ENCODE assay signal across 23 cellular contexts in the genomic region with DNA sequence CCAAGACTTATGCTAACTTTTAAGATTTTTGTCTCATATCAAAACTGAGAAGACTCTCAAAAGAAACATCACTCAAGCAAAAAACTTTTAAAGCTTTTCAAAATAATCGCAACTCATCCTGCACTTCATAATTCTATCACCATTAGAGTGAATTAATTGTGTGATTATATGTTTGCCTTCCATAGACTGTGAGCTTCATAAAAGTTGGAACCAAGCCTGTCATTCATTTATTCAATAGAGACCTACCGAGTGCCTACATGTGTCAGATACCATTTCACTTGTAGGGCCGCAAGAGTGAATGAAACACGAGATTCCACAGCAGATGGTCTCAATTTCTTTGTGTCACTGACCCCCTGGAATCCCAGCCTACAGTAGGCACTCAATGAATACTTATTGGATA.
DNase-seq lines count a peak whose midpoint lies in the region; ATAC-seq and TF ChIP-seq lines count a peak whose summit lies in the region.
"Had no signal": no experiment of that assay in that cellular context is flagged by ENCODE, and none has a peak within 500 bp of the region (broad histone marks: within the 10 kb centered on the region; RNA-seq: fewer than 3 reads in every experiment).

No MANE protein-coding gene starts in this region.

- H3K4me1 ChIP-seq in ascending aorta (peaks cover 10 to 20% of the 10 kb centered on the region in 2 donors), mesodermal cell (ENCODE audit: control insufficient read depth, insufficient read depth, low read length, poor library complexity, severe bottlenecking) (peaks cover 31% of the 10 kb centered on the region), osteoblast (ENCODE audit: insufficient read depth, low read length) (no peaks in the 10 kb centered on the region)

- no peaks in the 10 kb centered on the region for H3K4me1 Mint-ChIP-seq in activated naive CD8-positive, alpha-beta T cell treated with anti-CD3 and anti-CD28 coated beads, Interleukin-2, amount 50 U/mL, for 24 hours
- H3K4me1 Mint-ChIP-seq in activated naive CD8-positive, alpha-beta T cell treated with anti-CD3 and anti-CD28 coated beads for 36 hours = no peaks in the 10 kb centered on the region
- no peaks in the 10 kb centered on the region for H3K4me1 Mint-ChIP-seq in CD4-positive, alpha-beta T cell (ENCODE audit: low read depth)
- H3K4me1 Mint-ChIP-seq: activated naive CD4-positive, alpha-beta T cell treated with anti-CD3 and anti-CD28 coated beads, Interleukin-2, amount 50 U/mL, for 24 hours; B cell; T-cell had no signal

- no peaks in the 10 kb centered on the region for H4K20me1 ChIP-seq in osteoblast (ENCODE audit: insufficient read depth, low read length)

- no peaks in the 10 kb centered on the region for H3K79me2 ChIP-seq in osteoblast (ENCODE audit: insufficient read depth, low read length)

- POLR2A ChIA-PET in CD4-positive, alpha-beta T cell (lab: Charles Lee) = no interaction called here

- H3K27me3 Mint-ChIP-seq in activated naive CD8-positive, alpha-beta T cell treated with anti-CD3 and anti-CD28 coated beads, Interleukin-2, amount 50 U/mL, for 24 hours = no peaks in the 10 kb centered on the region
- H3K27me3 Mint-ChIP-seq in activated naive CD8-positive, alpha-beta T cell treated with anti-CD3 and anti-CD28 coated beads for 36 hours = no peaks in the 10 kb centered on the region
- no peaks in the 10 kb centered on the region for H3K27me3 Mint-ChIP-seq in CD4-positive, alpha-beta T cell
- H3K27me3 Mint-ChIP-seq: activated naive CD4-positive, alpha-beta T cell treated with anti-CD3 and anti-CD28 coated beads, Interleukin-2, amount 50 U/mL, for 24 hours; natural killer cell treated with Interleukin-12 subunit alpha and Interleukin-12 subunit beta and Interleukin-15 and Interleukin-18, amount 100 ng/mL, for 72 hours; T-cell had no signal

- peak overlapping the region; percentile 18 for H3K27ac Mint-ChIP-seq in activated naive CD8-positive, alpha-beta T cell treated with anti-CD3 and anti-CD28 coated beads, Interleukin-2, amount 50 U/mL, for 24 hours
- H3K27ac Mint-ChIP-seq in activated naive CD8-positive, alpha-beta T cell treated with anti-CD3 and anti-CD28 coated beads for 36 hours = no peak overlapping the region
- H3K27ac Mint-ChIP-seq in CD4-positive, alpha-beta T cell = no peak overlapping the region
- H3K27ac Mint-ChIP-seq: activated naive CD4-positive, alpha-beta T cell treated with anti-CD3 and anti-CD28 coated beads, Interleukin-2, amount 50 U/mL, for 24 hours; B cell; mesothelial cell of epicardium; natural killer cell treated with Interleukin-12 subunit alpha and Interleukin-12 subunit beta and Interleukin-15 and Interleukin-18, amount 100 ng/mL, for 72 hours; T-cell had no signal

- peaks cover 2% of the 10 kb centered on the region for H3K36me3 Mint-ChIP-seq in activated naive CD8-positive, alpha-beta T cell treated with anti-CD3 and anti-CD28 coated beads, Interleukin-2, amount 50 U/mL, for 24 hours (ENCODE audit: low read depth)
- peaks cover 3% of the 10 kb centered on the region for H3K36me3 Mint-ChIP-seq in activated naive CD8-positive, alpha-beta T cell treated with anti-CD3 and anti-CD28 coated beads for 36 hours
- H3K36me3 Mint-ChIP-seq in CD4-positive, alpha-beta T cell (ENCODE audit: low read depth) = no peaks in the 10 kb centered on the region
- H3K36me3 Mint-ChIP-seq: activated naive CD4-positive, alpha-beta T cell treated with anti-CD3 and anti-CD28 coated beads, Interleukin-2, amount 50 U/mL, for 24 hours had no signal

- H3K27me3 ChIP-seq in ascending aorta = no peaks in the 10 kb centered on the region
- no peaks in the 10 kb centered on the region for H3K27me3 ChIP-seq in osteoblast (ENCODE audit: insufficient read depth, low read length)
- no peaks in the 10 kb centered on the region for H3K27me3 ChIP-seq in CD4-positive, alpha-beta T cell (ENCODE audit: control insufficient read depth, insufficient read depth, low read length)
- H3K27me3 ChIP-seq: foreskin keratinocyte, uterus had no signal

- H3K9me3 ChIP-seq in ascending aorta = no peaks in the 10 kb centered on the region
- H3K9me3 ChIP-seq in mesodermal cell (ENCODE audit: control insufficient read depth, low read length) = peaks cover 15% of the 10 kb centered on the region
- H3K9me3 ChIP-seq in osteoblast (ENCODE audit: low read depth, low read length) = peaks cover 2% of the 10 kb centered on the region
- H3K9me3 ChIP-seq in CD4-positive, alpha-beta T cell (ENCODE audit: control insufficient read depth, low read length) = peaks cover 7% of the 10 kb centered on the region
- H3K9me3 ChIP-seq: uterus had no signal

- H3K4me3 ChIP-seq in ascending aorta (no peak overlapping the region), mesodermal cell (ENCODE audit: extremely low read depth, insufficient read depth, low read length, poor library complexity, severe bottlenecking) (no peak overlapping the region), osteoblast (ENCODE audit: insufficient read depth, low read length) (no peak overlapping the region)
- H3K4me3 ChIP-seq: uterus had no signal

- CTCF ChIA-PET in CD4-positive, alpha-beta T cell (lab: Charles Lee) = no interaction called here

- no peak overlapping the region for H2AFZ ChIP-seq in osteoblast (ENCODE audit: low read length)

- no peak overlapping the region for H3K4me3 Mint-ChIP-seq in activated naive CD8-positive, alpha-beta T cell treated with anti-CD3 and anti-CD28 coated beads, Interleukin-2, amount 50 U/mL, for 24 hours
- no peak overlapping the region for H3K4me3 Mint-ChIP-seq in activated naive CD8-positive, alpha-beta T cell treated with anti-CD3 and anti-CD28 coated beads for 36 hours
- H3K4me3 Mint-ChIP-seq in CD4-positive, alpha-beta T cell = no peak overlapping the region
- H3K4me3 Mint-ChIP-seq: activated naive CD4-positive, alpha-beta T cell treated with anti-CD3 and anti-CD28 coated beads, Interleukin-2, amount 50 U/mL, for 24 hours; B cell; mesothelial cell of epicardium; natural killer cell treated with Interleukin-12 subunit alpha and Interleukin-12 subunit beta and Interleukin-15 and Interleukin-18, amount 100 ng/mL, for 72 hours; T-cell had no signal

- H3K9me3 Mint-ChIP-seq in activated naive CD8-positive, alpha-beta T cell treated with anti-CD3 and anti-CD28 coated beads, Interleukin-2, amount 50 U/mL, for 24 hours = peaks cover 7% of the 10 kb centered on the region
- peaks cover 6% of the 10 kb centered on the region for H3K9me3 Mint-ChIP-seq in activated naive CD8-positive, alpha-beta T cell treated with anti-CD3 and anti-CD28 coated beads for 36 hours
- H3K9me3 Mint-ChIP-seq in CD4-positive, alpha-beta T cell = peaks cover 8% of the 10 kb centered on the region
- H3K9me3 Mint-ChIP-seq: natural killer cell treated with Interleukin-12 subunit alpha and Interleukin-12 subunit beta and Interleukin-15 and Interleukin-18, amount 100 ng/mL, for 72 hours had no signal

- no peak for DNase-seq in activated naive CD8-positive, alpha-beta T cell treated with anti-CD3 and anti-CD28 coated beads, Interleukin-2, amount 50 U/mL, for 24 hours
- DNase-seq in activated naive CD8-positive, alpha-beta T cell treated with anti-CD3 and anti-CD28 coated beads for 36 hours = no peak
- no peak for DNase-seq in ascending aorta (ENCODE audit: low spot score in 2 of 2)
- DNase-seq in osteoblast (ENCODE audit: insufficient read length, low spot score, missing footprints) = no peak
- no peak for DNase-seq in Kasumi-1 (lab: John Stamatoyannopoulos, UW)
- DNase-seq in CD4-positive, alpha-beta T cell = no peak
- DNase-seq: activated CD4-positive, alpha-beta T cell treated with anti-CD3 and anti-CD28 coated beads, Interleukin-2, amount 50 U/mL, for 48 hours; activated CD8-positive, alpha-beta memory T cell treated with anti-CD3 and anti-CD28 coated beads, Interleukin-2, amount 50 U/mL, for 4 hours; DMS79; effector CD8-positive, alpha-beta T cell; GF-D8; NCI-H1694 treated with DMSO at 0.1 percent for 48 hours; SHP77 treated with DMSO at 0.1 percent for 48 hours; T-cell had no signal

- 83 to 100% methylated on average over 3 of the region's 4 CpGs for WGBS in mesodermal cell (ENCODE audit: insufficient coverage in 2 of 2), 2 experiments

- H3K36me3 ChIP-seq in ascending aorta = no peaks in the 10 kb centered on the region
- no peaks in the 10 kb centered on the region for H3K36me3 ChIP-seq in mesodermal cell (ENCODE audit: control insufficient read depth, insufficient read depth, low read length)
- H3K36me3 ChIP-seq in osteoblast (ENCODE audit: insufficient read depth, low read length) = no peaks in the 10 kb centered on the region
- H3K36me3 ChIP-seq: uterus had no signal

- H3K4me2 ChIP-seq in osteoblast (ENCODE audit: insufficient read depth, low read length) = no peak overlapping the region

- ATAC-seq in activated naive CD8-positive, alpha-beta T cell treated with anti-CD3 and anti-CD28 coated beads, Interleukin-2, amount 50 U/mL, for 24 hours = no peak
- ATAC-seq in CD4-positive, alpha-beta T cell (ENCODE audit: poor library complexity) = no peak
- ATAC-seq: left lobe of liver, T-cell had no signal

- intact Hi-C loops in ascending aorta (cut with DNase I) = loop anchor here (5.0 kb wide), 1 partner anchor 61 kb away; no protein-coding TSS in a partner anchor
- intact Hi-C loops in CD4-positive, alpha-beta T cell (cut with DNase I, micrococcal nuclease) = no loop called here

- TF ChIP-seq CTCF in ascending aorta (IDR thresholded peaks at IDR 0.05) = no peak
- no peak for TF ChIP-seq CTCF in osteoblast (IDR thresholded peaks at IDR 0.05; ENCODE audit: extremely low read depth, low read depth, low read length)
- TF ChIP-seq CTCF in CD4-positive, alpha-beta T cell (IDR thresholded peaks at IDR 0.05) = no peak

- H3K27ac ChIP-seq in ascending aorta (peak overlapping the region; percentile 50 to 75), mesodermal cell (ENCODE audit: low read depth, low read length, severe bottlenecking) (peak overlapping the region; percentile 84), temporal lobe (ENCODE audit: low read depth, low read length) (peak overlapping the region; percentile 76), osteoblast (ENCODE audit: low read depth, low read length) (no peak overlapping the region)
- no peak overlapping the region for H3K27ac ChIP-seq in CD4-positive, alpha-beta T cell (ENCODE audit: low read depth, low read length)
- H3K27ac ChIP-seq: foreskin keratinocyte, uterus had no signal

Comparison
In these comparisons a context has a peak if more than half of its experiments do, and no peak if none do; other contexts are left out.
1. H3K27ac ChIP-seq: peak in ascending aorta (2 of 2), mesodermal cell (single experiment) and temporal lobe (single experiment); none in osteoblast (single experiment) and CD4-positive, alpha-beta T cell (single experiment).